39 cellular contexts compared by ENCODE assay signal in the genomic region with DNA sequence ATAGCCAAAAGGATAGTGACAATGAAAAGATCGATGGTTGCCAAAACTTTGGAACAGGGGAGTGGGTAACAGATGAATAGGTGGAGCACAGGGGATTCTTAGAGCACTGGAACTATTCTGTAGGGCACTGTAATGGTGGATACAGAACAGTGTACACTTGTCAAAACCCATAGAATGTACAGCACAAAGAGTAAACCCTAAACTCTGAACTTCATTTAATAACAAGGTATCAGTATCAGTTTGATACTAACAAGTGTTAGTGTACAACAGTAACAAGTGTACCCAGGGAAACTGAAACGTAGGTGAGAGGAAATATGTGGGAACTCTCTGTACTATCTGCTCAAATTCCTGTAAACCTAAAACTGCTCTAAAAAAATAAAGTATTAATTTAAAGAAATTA.
"Had no signal": no experiment of that assay in that cellular context is flagged by ENCODE, and none has a peak within 500 bp of the region (broad histone marks: within the 10 kb centered on the region; RNA-seq: fewer than 3 reads in every experiment).

No MANE protein-coding gene starts in this region.

- H3K4me3 Mint-ChIP-seq: activated naive CD4-positive, alpha-beta T cell treated with anti-CD3 and anti-CD28 coated beads for 36 hours; activated naive CD4-positive, alpha-beta T cell treated with anti-CD3 and anti-CD28 coated beads, Interleukin-2, amount 10 ng/mL, durations not matched to agents 7 days and 5 days; activated naive CD4-positive, alpha-beta T cell treated with anti-CD3 and anti-CD28 coated beads, Interleukin-2, amount 50 U/mL, for 24 hours; activated naive CD8-positive, alpha-beta T cell; activated naive CD8-positive, alpha-beta T cell treated with anti-CD3 and anti-CD28 coated beads for 36 hours; activated naive CD8-positive, alpha-beta T cell treated with anti-CD3 and anti-CD28 coated beads, Interleukin-2, amount 10 ng/mL, durations not matched to agents 7 days and 5 days; activated naive CD8-positive, alpha-beta T cell treated with anti-CD3 and anti-CD28 coated beads, Interleukin-2, amount 50 U/mL, for 24 hours; activated T-cell treated with anti-CD3 and anti-CD28 coated beads, Interleukin-2, amount 50 U/mL, for 24 hours; activated T-cell treated with anti-CD3 and anti-CD28 coated beads, Interleukin-2, amount 50 U/mL, for 4 hours; activated T-cell treated with anti-CD3 and anti-CD28 coated beads, Interleukin-2, amount 50 U/mL, for 72 hours; activated T-helper 1 cell treated with anti-CD3 and anti-CD28 coated beads, Interleukin-12 subunit alpha, Interleukin-12 subunit beta, Interleukin-2, Interleukin-4 antibody, amounts not matched to agents 30 ng/mL and 10 ng/mL and 1 ng/mL, durations not matched to agents 14 hours and 24 hours and 36 hours; brain; central memory CD8-positive, alpha-beta T cell had no signal

- H3K36me3 ChIP-seq: adrenal gland, ascending aorta, brain microvascular endothelial cell, breast epithelium, cardiac muscle cell had no signal

- H3K36me3 Mint-ChIP-seq: activated naive CD4-positive, alpha-beta T cell treated with anti-CD3 and anti-CD28 coated beads, Interleukin-2, amount 10 ng/mL, durations not matched to agents 7 days and 5 days; activated naive CD4-positive, alpha-beta T cell treated with anti-CD3 and anti-CD28 coated beads, Interleukin-2, amount 50 U/mL, for 24 hours had no signal

- H3K27ac Mint-ChIP-seq: activated naive CD4-positive, alpha-beta T cell treated with anti-CD3 and anti-CD28 coated beads for 36 hours; activated naive CD4-positive, alpha-beta T cell treated with anti-CD3 and anti-CD28 coated beads, Interleukin-2, amount 10 ng/mL, durations not matched to agents 7 days and 5 days; activated naive CD4-positive, alpha-beta T cell treated with anti-CD3 and anti-CD28 coated beads, Interleukin-2, amount 50 U/mL, for 24 hours; activated naive CD4-positive, alpha-beta T cell treated with anti-CD3 and anti-CD28 coated beads, Interleukin-2, amount 50 U/mL, for 72 hours; activated naive CD8-positive, alpha-beta T cell; activated naive CD8-positive, alpha-beta T cell treated with anti-CD3 and anti-CD28 coated beads for 36 hours; activated naive CD8-positive, alpha-beta T cell treated with anti-CD3 and anti-CD28 coated beads, Interleukin-2, amount 10 ng/mL, durations not matched to agents 7 days and 5 days; activated naive CD8-positive, alpha-beta T cell treated with anti-CD3 and anti-CD28 coated beads, Interleukin-2, amount 50 U/mL, for 24 hours; activated T-cell treated with anti-CD3 and anti-CD28 coated beads, Interleukin-2, amount 50 U/mL, for 24 hours; activated T-cell treated with anti-CD3 and anti-CD28 coated beads, Interleukin-2, amount 50 U/mL, for 72 hours; activated T-helper 1 cell treated with anti-CD3 and anti-CD28 coated beads, Interleukin-12 subunit alpha, Interleukin-12 subunit beta, Interleukin-2, Interleukin-4 antibody, amounts not matched to agents 30 ng/mL and 10 ng/mL and 1 ng/mL, durations not matched to agents 14 hours and 24 hours and 36 hours; activated T-helper 2 cell treated with anti-CD3 and anti-CD28 coated beads, Interferon-gamma antibody, Interleukin-2, Interleukin-4, amounts not matched to agents 10 μg/mL and 5 μg/mL and 100 μg/mL, durations not matched to agents 14 hours and 24 hours and 36 hours had no signal

- H3K27me3 ChIP-seq: adrenal gland, ascending aorta, body of pancreas, brain microvascular endothelial cell, breast epithelium, cardiac muscle cell had no signal

- H3K27ac ChIP-seq: adrenal gland, ascending aorta, body of pancreas, brain microvascular endothelial cell, breast epithelium, cardiac muscle cell had no signal

- H3K27me3 Mint-ChIP-seq: activated naive CD4-positive, alpha-beta T cell treated with anti-CD3 and anti-CD28 coated beads, Interleukin-2, amount 50 U/mL, for 24 hours; activated naive CD8-positive, alpha-beta T cell; activated naive CD8-positive, alpha-beta T cell treated with anti-CD3 and anti-CD28 coated beads for 36 hours; activated naive CD8-positive, alpha-beta T cell treated with anti-CD3 and anti-CD28 coated beads, Interleukin-2, amount 10 ng/mL, durations not matched to agents 7 days and 5 days; activated naive CD8-positive, alpha-beta T cell treated with anti-CD3 and anti-CD28 coated beads, Interleukin-2, amount 50 U/mL, for 24 hours; activated T-cell treated with anti-CD3 and anti-CD28 coated beads, Interleukin-2, amount 50 U/mL, for 24 hours; brain; central memory CD8-positive, alpha-beta T cell had no signal

- FAIRE-seq: astrocyte, bronchial epithelial cell had no signal

- H3K9me3 Mint-ChIP-seq: activated naive CD4-positive, alpha-beta T cell treated with anti-CD3 and anti-CD28 coated beads, Interleukin-2, amount 10 ng/mL, durations not matched to agents 7 days and 5 days; activated naive CD4-positive, alpha-beta T cell treated with anti-CD3 and anti-CD28 coated beads, Interleukin-2, amount 50 U/mL, for 24 hours; activated naive CD8-positive, alpha-beta T cell treated with anti-CD3 and anti-CD28 coated beads, Interleukin-2, amount 50 U/mL, for 24 hours; central memory CD8-positive, alpha-beta T cell had no signal

- H3K4me3 ChIP-seq: adrenal gland, ascending aorta, body of pancreas, breast epithelium, cardiac muscle cell had no signal

- H3K4me1 ChIP-seq: adrenal gland, ascending aorta, body of pancreas, breast epithelium had no signal

- ATAC-seq: activated naive CD8-positive, alpha-beta T cell treated with anti-CD3 and anti-CD28 coated beads, Interleukin-2, amount 50 U/mL, for 24 hours; activated T-cell treated with anti-CD3 and anti-CD28 coated beads, Interleukin-2, amount 50 U/mL, for 4 hours; activated T-cell treated with anti-CD3 and anti-CD28 coated beads, Interleukin-2, amount 50 U/mL, for 72 hours; body of pancreas had no signal

- DNase-seq: activated effector memory CD4-positive, alpha-beta T cell treated with anti-CD3 and anti-CD28 coated beads, Interleukin-2, amount 50 U/mL, for 16 hours; activated effector memory CD4-positive, alpha-beta T cell treated with Interleukin-2 at 50 U/mL for 16 hours; activated gamma-delta T cell; activated gamma-delta T cell treated with Interleukin-2 at 50 U/mL for 16 hours; activated naive CD4-positive, alpha-beta T cell; activated naive CD4-positive, alpha-beta T cell treated with anti-CD3 and anti-CD28 coated beads for 36 hours; activated naive CD4-positive, alpha-beta T cell treated with anti-CD3 and anti-CD28 coated beads, Interleukin-2, amount 10 ng/mL, durations not matched to agents 7 days and 5 days; activated naive CD4-positive, alpha-beta T cell treated with anti-CD3 and anti-CD28 coated beads, Interleukin-2, amount 50 U/mL, for 16 hours; activated naive CD4-positive, alpha-beta T cell treated with Interleukin-2 at 50 U/mL for 16 hours; activated naive CD8-positive, alpha-beta T cell treated with anti-CD3 and anti-CD28 coated beads for 36 hours; activated naive CD8-positive, alpha-beta T cell treated with anti-CD3 and anti-CD28 coated beads, Interleukin-2, amount 10 ng/mL, durations not matched to agents 7 days and 5 days; activated naive CD8-positive, alpha-beta T cell treated with anti-CD3 and anti-CD28 coated beads, Interleukin-2, amount 50 U/mL, for 24 hours; activated T-cell treated with anti-CD3 and anti-CD28 coated beads, Interleukin-2, amount 50 U/mL, for 1 hour; activated T-cell treated with anti-CD3 and anti-CD28 coated beads, Interleukin-2, amount 50 U/mL, for 24 hours; activated T-cell treated with anti-CD3 and anti-CD28 coated beads, Interleukin-2, amount 50 U/mL, for 4 hours; activated T-cell treated with anti-CD3 and anti-CD28 coated beads, Interleukin-2, amount 50 U/mL, for 48 hours; activated T-cell treated with anti-CD3 and anti-CD28 coated beads, Interleukin-2, amount 50 U/mL, for 72 hours; adrenal gland; amniotic stem cell; amygdala; anterior cingulate cortex; aorta; body of pancreas; brain microvascular endothelial cell; caudate nucleus; central memory CD4-positive, alpha-beta T cell; cerebellar nuclear complex had no signal
